Comparison of ENCODE assay signal across 8 cellular contexts in genomic region chr20:1393507-1393882, GRCh38. TPM values are rescaled to one million over a fixed set of nuclear protein-coding genes. Genes with fewer than 3 reads are reported as not detected.
DNase-seq lines count a peak whose midpoint lies in the region; ATAC-seq and TF ChIP-seq lines count a peak whose summit lies in the region.

No MANE protein-coding gene starts in this region.

- no peak for TF ChIP-seq POLR2A in heart left ventricle (IDR thresholded peaks at IDR 0.05)
- TF ChIP-seq POLR2A in breast epithelium (IDR thresholded peaks at IDR 0.05), result no peak

- H3K4me1 ChIP-seq in heart left ventricle (peaks cover 6 to 49% (median 39%) of the 10 kb centered on the region in 12 donors), breast epithelium (peaks cover 3 to 25% of the 10 kb centered on the region in 2 donors), mesodermal cell (ENCODE audit: control insufficient read depth, insufficient read depth, low read length, poor library complexity, severe bottlenecking) (peaks cover 39% of the 10 kb centered on the region), urinary bladder (ENCODE audit: insufficient read depth) (peaks cover 2% of the 10 kb centered on the region)

- TF ChIP-seq CTCF in heart left ventricle (IDR thresholded peaks at IDR 0.05) (no peak), breast epithelium (IDR thresholded peaks at IDR 0.05) (no peak)

- intact Hi-C loops in heart left ventricle (cut with DNase I), result loop anchor here (2.0 to 10.0 kb wide), 8 partner anchors 44 to 559 kb away; partner anchors contain the start of genes NSFL1C (in 2 of the 10), FAM110A (in 1 of the 10) and SDCBP2 (in 1 of the 10)
- intact Hi-C loops in left cardiac atrium (cut with DNase I), result loop anchor here in 1 of 2 donors (2.0 kb wide), 1 partner anchor 57 kb away; no protein-coding TSS in a partner anchor
- intact Hi-C loops in breast epithelium (cut with DNase I; ENCODE audit: low total_unique reads), result loop anchor here (5.0 kb wide), 1 partner anchor 66 kb away; the partner anchor contains the start of gene SDCBP2

- H3K27me3 ChIP-seq in heart left ventricle (peaks cover 0 to 10% (median 0%) of the 10 kb centered on the region in 9 donors), breast epithelium (no peaks in the 10 kb centered on the region)

- ATAC-seq in heart left ventricle (no peak), left cardiac atrium (no peak), GM21786 (IDR thresholded peaks at IDR 0.05; ENCODE audit: unreplicated experiment) (no peak), GM18909 (IDR thresholded peaks at IDR 0.05; ENCODE audit: poor library complexity, unreplicated experiment) (no peak), GM21515 (IDR thresholded peaks at IDR 0.05; ENCODE audit: unreplicated experiment) (no peak)

- H3K4me3 ChIP-seq in heart left ventricle (peak overlapping the region; percentile 12 to 96 (median 84)), breast epithelium (peak overlapping the region; percentile 69 to 98 (median 91)), mesodermal cell (ENCODE audit: extremely low read depth, insufficient read depth, low read length, poor library complexity, severe bottlenecking) (peak overlapping the region; percentile 78), urinary bladder (ENCODE audit: low read depth, low read length) (peak overlapping the region; percentile 97)

- DNase-seq in heart left ventricle, result no peak
- DNase-seq in left cardiac atrium, result no peak
- DNase-seq in breast epithelium (ENCODE audit: low spot score in 2 of 2), result no peak

- WGBS in heart left ventricle, 4 donors, result 48 to 64% (median 50%) methylated on average over 7 of the region's 7 CpGs
- WGBS in mesodermal cell (ENCODE audit: insufficient coverage in 2 of 2), 2 experiments, result 74 to 88% methylated on average over 3 to 6 of the region's 7 CpGs
- 62% methylated on average over 7 of the region's 7 CpGs for WGBS in urinary bladder

- H3K9me3 ChIP-seq in heart left ventricle, result no peaks in the 10 kb centered on the region
- no peaks in the 10 kb centered on the region for H3K9me3 ChIP-seq in breast epithelium
- peaks cover 10% of the 10 kb centered on the region for H3K9me3 ChIP-seq in mesodermal cell (ENCODE audit: control insufficient read depth, low read length)

- H3K27ac ChIP-seq in heart left ventricle (peak overlapping the region in 11 of 12 donors; percentile 74 to 94 (median 90)), breast epithelium (peak overlapping the region; percentile 79 to 91), mesodermal cell (ENCODE audit: low read depth, low read length, severe bottlenecking) (peak overlapping the region; percentile 17), urinary bladder (ENCODE audit: low read depth) (no peak overlapping the region)

- H3K36me3 ChIP-seq in heart left ventricle (peaks cover 0 to 15% (median 0%) of the 10 kb centered on the region in 9 donors), breast epithelium (no peaks in the 10 kb centered on the region), mesodermal cell (ENCODE audit: control insufficient read depth, insufficient read depth, low read length) (peaks cover 26% of the 10 kb centered on the region), urinary bladder (ENCODE audit: insufficient read depth) (no peaks in the 10 kb centered on the region)

RNA-seq across cellular contexts. Expression of gene FKBP1A, which starts 0.6 kb away (rescaled TPM):
- 100 to 1,000 TPM in 8 of 9 donors, 10 to 100 TPM in 1; 71.3 to 316 (median 144) TPM for total RNA-seq in heart left ventricle
- 100 to 1,000 TPM in 1 of 2 donors, 10 to 100 TPM in 1; 89.6 to 401 TPM for polyA plus RNA-seq in heart left ventricle
- total RNA-seq in left cardiac atrium, result 100 to 1,000 TPM; 154 to 214 TPM
- 100 to 1,000 TPM; 115 to 191 (median 128) TPM for total RNA-seq in breast epithelium
- 453 TPM for polyA plus RNA-seq in mesodermal cell (2013, experiment 1 of 2)
- polyA plus RNA-seq in mesodermal cell (2013, experiment 2 of 2), result 406 TPM
- 96.6 TPM for total RNA-seq in urinary bladder
- 253 TPM for polyA plus RNA-seq in urinary bladder
